In the genomic region with DNA sequence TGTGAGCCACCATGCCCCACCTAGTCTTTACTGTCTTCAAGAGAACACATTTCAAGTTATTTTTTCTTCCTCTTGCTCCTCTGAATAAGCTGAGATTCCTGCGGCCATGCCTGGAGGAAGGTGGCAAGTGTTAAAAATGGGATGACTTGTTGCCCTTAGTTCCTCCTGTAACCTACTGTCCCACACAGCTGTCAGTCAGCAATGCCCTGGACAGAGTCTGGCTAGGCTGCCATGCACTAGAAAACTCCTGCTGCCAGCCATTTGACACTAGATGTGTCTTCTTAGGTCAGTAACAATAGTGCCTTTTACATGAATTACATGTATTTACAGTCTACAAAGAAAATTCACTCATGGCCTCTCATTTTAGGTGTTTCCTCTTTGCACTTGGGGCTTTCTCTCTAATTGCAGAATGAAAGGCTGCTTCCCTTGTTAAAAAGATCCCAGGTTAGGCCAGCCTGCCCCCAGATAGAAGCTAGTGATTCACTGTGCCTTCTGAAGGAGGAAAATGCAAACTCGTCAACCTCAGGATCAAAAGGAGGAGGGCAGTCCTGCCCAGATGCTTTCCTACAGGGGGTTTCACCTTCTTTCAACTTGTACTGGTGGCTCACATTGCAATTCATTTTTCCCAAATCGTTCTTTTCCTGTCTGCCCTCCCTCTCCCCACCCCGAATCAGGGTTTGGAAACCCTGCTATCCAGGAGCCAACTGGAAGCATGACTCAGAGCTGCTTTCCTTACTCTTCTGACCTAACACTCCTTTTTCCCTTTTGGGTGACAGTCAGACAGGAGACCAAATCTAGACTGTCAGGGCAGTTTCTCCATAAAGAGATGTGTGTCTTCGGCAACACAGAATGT, we compare ENCODE assay signal across 14 cellular contexts.
DNase-seq lines count a peak whose midpoint lies in the region; ATAC-seq and TF ChIP-seq lines count a peak whose summit lies in the region.
"Had no signal": no experiment of that assay in that cellular context is flagged by ENCODE, and none has a peak within 500 bp of the region (broad histone marks: within the 10 kb centered on the region; RNA-seq: fewer than 3 reads in every experiment).

No MANE protein-coding gene starts in this region.

- no peak overlapping the region for H3K9ac ChIP-seq in mesendoderm (ENCODE audit: low read length)

- no peak overlapping the region for H3K56ac ChIP-seq in mesendoderm (ENCODE audit: low read length)

- no peak overlapping the region for H3K4ac ChIP-seq in mesendoderm (ENCODE audit: low read depth, low read length)

- DNase-seq in GM03348 (ENCODE audit: low spot score) (peak; percentile 45), M059J (ENCODE audit: low read depth) (peak; percentile 43), cardiac fibroblast (ENCODE audit: low read depth in 2 of 2) (peak; percentile 38 to 39), mesendoderm (peak; percentile 13), islet precursor cell (no peak), NCI-H187 (lab: John Stamatoyannopoulos, UW) (no peak), germinal center (ENCODE audit: low spot score) (no peak)
- DNase-seq: activated CD8-positive, alpha-beta memory T cell treated with anti-CD3 and anti-CD28 coated beads for 24 hours; colonic mucosa; NCI-H345; T1000 had no signal

- H2AK5ac ChIP-seq in mesendoderm (ENCODE audit: low read length), result no peak overlapping the region

- H3K27ac ChIP-seq in mesendoderm (ENCODE audit: low read depth, low read length), result no peak overlapping the region
- H3K27ac ChIP-seq: colonic mucosa, neutrophil, tibial nerve had no signal

- TF ChIP-seq CTCF in cardiac fibroblast (IDR thresholded peaks at IDR 0.05; ENCODE audit: low read depth, low read length), result no peak

- H4K8ac ChIP-seq in mesendoderm (ENCODE audit: low read depth, low read length), result no peak overlapping the region

- H2BK5ac ChIP-seq in mesendoderm (ENCODE audit: low read length), result no peak overlapping the region

- no peak overlapping the region for H3K4me2 ChIP-seq in mesendoderm (ENCODE audit: low read length)

- H2BK120ac ChIP-seq in mesendoderm (ENCODE audit: low read depth, low read length), result no peak overlapping the region

- H2BK15ac ChIP-seq in mesendoderm (replicated peaks; ENCODE audit: low read depth), result no peak overlapping the region

- no peak overlapping the region for H3K4me3 ChIP-seq in cardiac fibroblast (replicated peaks in 1 of 2; ENCODE audit: low read depth in 2 of 2, low read length in 2 of 2)
- H3K4me3 ChIP-seq in mesendoderm (ENCODE audit: low read length), result no peak overlapping the region
- H3K4me3 ChIP-seq: colonic mucosa, tibial nerve had no signal

- no peaks in the 10 kb centered on the region for H3K36me3 ChIP-seq in mesendoderm (ENCODE audit: control insufficient read depth, insufficient read depth, low read length)
- H3K36me3 ChIP-seq: colonic mucosa, neutrophil, tibial nerve had no signal

- ATAC-seq in HG03045 (IDR thresholded peaks at IDR 0.05; ENCODE audit: unreplicated experiment), result no peak

- no peak overlapping the region for H4K5ac ChIP-seq in mesendoderm (ENCODE audit: low read length)

- H3K79me1 ChIP-seq in mesendoderm (ENCODE audit: low read length), result no peaks in the 10 kb centered on the region

- WGBS in mesendoderm (ENCODE audit: extremely low coverage, insufficient coverage, low lambda C conversion rate), result no CpG with 5 or more reads among the region's 5 CpGs

- peaks cover 16% of the 10 kb centered on the region for H3K27me3 ChIP-seq in mesendoderm (ENCODE audit: insufficient read depth, low read length, poor library complexity)

- no peaks in the 10 kb centered on the region for H3K79me2 ChIP-seq in mesendoderm (ENCODE audit: control insufficient read depth, insufficient read depth, low read length)

- no peaks in the 10 kb centered on the region for H3K4me1 ChIP-seq in mesendoderm (ENCODE audit: control insufficient read depth, low read depth, low read length)
- H3K4me1 ChIP-seq: colonic mucosa had no signal

- no peak overlapping the region for H3K23ac ChIP-seq in mesendoderm (ENCODE audit: low read length)

- H3K18ac ChIP-seq in mesendoderm (ENCODE audit: low read length), result no peak overlapping the region

Comparison
In these comparisons a context has a peak if more than half of its experiments do, and no peak if none do; other contexts are left out.
1. DNase-seq: peak in GM03348 (single experiment), M059J (single experiment), cardiac fibroblast (2 of 2) and mesendoderm (single experiment); none in islet precursor cell (single experiment), NCI-H187 (0 of 2) and germinal center (single experiment).